Comparison of ENCODE assay signal across 13 cellular contexts in genomic region chr11:69879734-69880005, GRCh38.
DNase-seq lines count a peak whose midpoint lies in the region; ATAC-seq, FAIRE-seq and TF ChIP-seq lines count a peak whose summit lies in the region.
"Had no signal": no experiment of that assay in that cellular context is flagged by ENCODE, and none has a peak within 500 bp of the region (broad histone marks: within the 10 kb centered on the region; RNA-seq: fewer than 3 reads in every experiment).

No MANE protein-coding gene starts in this region.

- peaks cover 17% of the 10 kb centered on the region for H3K27me3 Mint-ChIP-seq in H9 (ENCODE audit: low read depth)

- H2BK5ac ChIP-seq in neuronal stem cell (ENCODE audit: low read length): no peak overlapping the region
- H2BK5ac ChIP-seq in H9 (ENCODE audit: insufficient read length, low read length): no peak overlapping the region

- H3K4me1 ChIP-seq in kidney (ENCODE audit: control insufficient read depth in 1 of 2, insufficient read depth in 1 of 2, low read depth in 1 of 2, low read length in 2 of 2): peaks cover 0 to 2% of the 10 kb centered on the region in 2 donors
- peaks cover 0 to 11% of the 10 kb centered on the region in 2 donors for H3K4me1 ChIP-seq in neuronal stem cell (ENCODE audit: control insufficient read depth in 2 of 2, insufficient read depth in 1 of 2, low read depth in 1 of 2, low read length in 2 of 2)
- H3K4me1 ChIP-seq in H9 (ENCODE audit: insufficient read depth, low read length): no peaks in the 10 kb centered on the region

- intact Hi-C loops in left cardiac atrium (cut with DNase I): no loop called here
- intact Hi-C loops in Right ventricle myocardium superior (cut with DNase I): loop anchor here (5.0 kb wide), 1 partner anchor 177 kb away; the partner anchor contains the start of gene FGF19
- intact Hi-C loops in kidney (cut with DNase I): no loop called here

- no peaks in the 10 kb centered on the region for H3K79me2 ChIP-seq in H9 (ENCODE audit: insufficient read depth, low read length)

- no peak overlapping the region for H3K4me3 Mint-ChIP-seq in H9
- H3K4me3 Mint-ChIP-seq: B cell; CD4-positive, alpha-beta T cell had no signal

- H3K23ac ChIP-seq in neuronal stem cell (ENCODE audit: low read depth, low read length, poor library complexity) (no peak overlapping the region), H9 (ENCODE audit: insufficient read length, low read depth, low read length) (no peak overlapping the region)

- no peak overlapping the region; a peak in 1 of 7 replicates for H3K27ac Mint-ChIP-seq in H9
- H3K27ac Mint-ChIP-seq: B cell; CD4-positive, alpha-beta T cell had no signal

- no peaks in the 10 kb centered on the region for H3K9me3 ChIP-seq in kidney (ENCODE audit: control insufficient read depth in 1 of 2, low read length in 2 of 2)
- H3K9me3 ChIP-seq in neuronal stem cell (replicated peaks in 1 of 2; ENCODE audit: control insufficient read depth in 2 of 2, insufficient read depth in 1 of 2, low read depth in 1 of 2, low read length in 2 of 2): peaks cover 0 to 2% of the 10 kb centered on the region in 2 donors
- no peaks in the 10 kb centered on the region for H3K9me3 ChIP-seq in H9 (ENCODE audit: control insufficient read depth, low read depth, low read length)

- no peak overlapping the region for H4K5ac ChIP-seq in H9 (ENCODE audit: insufficient read length, low read depth, low read length)

- H4K8ac ChIP-seq in neuronal stem cell (ENCODE audit: low read depth, low read length) (no peak overlapping the region), H9 (replicated peaks; ENCODE audit: insufficient read length, low read depth, low read length) (no peak overlapping the region)

- H2AFZ ChIP-seq in neuronal stem cell (ENCODE audit: low read length) (no peak overlapping the region), H9 (ENCODE audit: low read length) (no peak overlapping the region)

- H3K9me3 Mint-ChIP-seq in H9: no peaks in the 10 kb centered on the region
- H3K9me3 Mint-ChIP-seq: CD4-positive, alpha-beta T cell had no signal

- H3K27me3 ChIP-seq in neuronal stem cell (ENCODE audit: control insufficient read depth in 3 of 3, insufficient read depth in 3 of 3, low read depth in 1 of 3, low read length in 3 of 3) (peaks cover 0 to 3% (median 3%) of the 10 kb centered on the region in 3 experiments), H7 (ENCODE audit: control insufficient read depth, insufficient read depth, low read length) (no peaks in the 10 kb centered on the region; the same call in 1 of the 2 replicates), H9 (ENCODE audit: insufficient read depth, low read length) (no peaks in the 10 kb centered on the region)

- H3K23me2 ChIP-seq in H9 (ENCODE audit: insufficient read length, low read depth, low read length, poor library complexity, severe bottlenecking): no peaks in the 10 kb centered on the region

- H3K9ac ChIP-seq in kidney (ENCODE audit: low read length in 2 of 2): no peak overlapping the region
- no peak overlapping the region for H3K9ac ChIP-seq in neuronal stem cell (ENCODE audit: low read depth, low read length, poor library complexity)
- no peak overlapping the region for H3K9ac ChIP-seq in H9 (ENCODE audit: extremely low read depth, insufficient read length, low read length)

- peak overlapping the region; percentile 16 for H2BK15ac ChIP-seq in neuronal stem cell (ENCODE audit: low read length)
- H2BK15ac ChIP-seq in H9 (ENCODE audit: low read depth, low read length): no peak overlapping the region

- H3K4me3 ChIP-seq in kidney (ENCODE audit: low read length in 2 of 2) (no peak overlapping the region), neuronal stem cell (ENCODE audit: low read length in 2 of 2) (no peak overlapping the region), H7 (ENCODE audit: insufficient read depth, low read depth, low read length) (no peak overlapping the region)

- H3K56ac ChIP-seq in H9 (ENCODE audit: insufficient read length, low read depth, low read length): no peak overlapping the region

- H3K4me2 ChIP-seq in neuronal stem cell (ENCODE audit: insufficient read depth, low read length, poor library complexity, severe bottlenecking) (no peak overlapping the region), H9 (ENCODE audit: insufficient read depth, insufficient read length, low read length) (no peak overlapping the region)

- DNase-seq in left cardiac atrium: peak; percentile 7
- no peak for DNase-seq in Right ventricle myocardium superior
- DNase-seq in kidney: peak; percentile 30
- no peak for DNase-seq in neuronal stem cell (ENCODE audit: low spot score)
- DNase-seq in activated CD4-positive, alpha-beta T cell treated with anti-CD3 and anti-CD28 coated beads for 1 hour: no peak
- DNase-seq in H7: no peak
- no peak for DNase-seq in H9
- DNase-seq: C1 segment of cervical spinal cord, Calu3, DMS 273 treated with DMSO at 0.1 percent for 48 hours had no signal

- H2AK5ac ChIP-seq in neuronal stem cell (ENCODE audit: low read depth, low read length) (peak overlapping the region; percentile 83), H9 (ENCODE audit: insufficient read length, low read length) (no peak overlapping the region)

- ATAC-seq in left cardiac atrium (no peak), Right ventricle myocardium superior (ENCODE audit: poor library complexity) (no peak)

- no peak overlapping the region for H4K91ac ChIP-seq in neuronal stem cell (ENCODE audit: low read depth, low read length, poor library complexity)
- H4K91ac ChIP-seq in H9 (ENCODE audit: insufficient read length, low read depth, low read length): no peak overlapping the region

- no peaks in the 10 kb centered on the region; a peak in 2 of 7 replicates for H3K36me3 Mint-ChIP-seq in H9 (ENCODE audit: insufficient read depth in 1 of 3, low read depth in 3 of 3)

- no peak overlapping the region for H3K14ac ChIP-seq in neuronal stem cell (ENCODE audit: low read length)
- H3K14ac ChIP-seq in H9 (ENCODE audit: insufficient read depth, low read length): no peak overlapping the region

- H3K36me3 ChIP-seq in kidney (ENCODE audit: control insufficient read depth in 1 of 2, insufficient read depth in 2 of 2, low read length in 2 of 2) (no peaks in the 10 kb centered on the region), neuronal stem cell (replicated peaks in 1 of 2; ENCODE audit: control insufficient read depth in 2 of 2, insufficient read depth in 2 of 2, low read length in 2 of 2) (no peaks in the 10 kb centered on the region), H7 (replicated peaks; ENCODE audit: control insufficient read depth, insufficient read depth, low read length) (no peaks in the 10 kb centered on the region)

- peak overlapping the region; percentile 56 for H3K18ac ChIP-seq in neuronal stem cell (ENCODE audit: low read length)
- no peak overlapping the region for H3K18ac ChIP-seq in H9 (ENCODE audit: insufficient read length, low read depth, low read length)

- no peak overlapping the region for H3K27ac ChIP-seq in kidney (ENCODE audit: low read depth in 2 of 2, low read length in 2 of 2)
- H3K27ac ChIP-seq in neuronal stem cell (replicated peaks; ENCODE audit: low read length): no peak overlapping the region
- no peak overlapping the region for H3K27ac ChIP-seq in H9 (ENCODE audit: insufficient read length, low read depth, low read length)

- TF ChIP-seq CTCF in kidney (IDR thresholded peaks at IDR 0.05; ENCODE audit: borderline replicate concordance, extremely low read depth, insufficient read depth) (no peak), H9 (conservative IDR thresholded peaks at IDR 0.05) (no peak)

- H4K20me1 ChIP-seq in H9 (ENCODE audit: control insufficient read depth, insufficient read depth, insufficient read length): no peaks in the 10 kb centered on the region

- no peak for FAIRE-seq in kidney (lab: Jason Lieb, UNC)
- FAIRE-seq: A204.1 had no signal

- H2BK120ac ChIP-seq in neuronal stem cell (ENCODE audit: low read depth, low read length): no peak overlapping the region
- H2BK120ac ChIP-seq in H9 (ENCODE audit: low read depth, low read length, poor library complexity, severe bottlenecking): no peak overlapping the region

- no peak overlapping the region for H3T11ph ChIP-seq in H9 (ENCODE audit: low read length)

- WGBS in neuronal stem cell (ENCODE audit: extremely low coverage in 2 of 2, insufficient read length in 2 of 2, insufficient replicate concordance in 1 of 2), 2 donors: no CpG with 5 or more reads among the region's 5 CpGs
- whole genome bisulfite sequencing in H9 (ENCODE audit: extremely low coverage, insufficient read length, low lambda C conversion rate): no CpG with 5 or more reads among the region's 5 CpGs

- no peak overlapping the region for H2BK20ac ChIP-seq in H9 (ENCODE audit: low read depth, low read length, poor library complexity, severe bottlenecking)

- H3K4ac ChIP-seq in neuronal stem cell (ENCODE audit: low read length) (peak overlapping the region; percentile 86), H9 (ENCODE audit: low read depth, low read length) (no peak overlapping the region)

- H3K4me1 Mint-ChIP-seq in H9: peaks cover 4% of the 10 kb centered on the region in 2 experiments; a peak in 3 of 4 replicates
- H3K4me1 Mint-ChIP-seq: B cell had no signal

- H2BK12ac ChIP-seq in neuronal stem cell (ENCODE audit: low read length) (no peak overlapping the region), H9 (ENCODE audit: insufficient read length, low read depth, low read length) (no peak overlapping the region)

- H3K79me1 ChIP-seq in neuronal stem cell (ENCODE audit: low read depth, low read length) (no peaks in the 10 kb centered on the region), H9 (ENCODE audit: insufficient read depth, low read depth, low read length, poor library complexity, severe bottlenecking) (no peaks in the 10 kb centered on the region)

Comparison
In these comparisons a context has a peak if more than half of its experiments do, and no peak if none do; other contexts are left out.
1. DNase-seq: peak in left cardiac atrium (single experiment) and kidney (single experiment); none in Right ventricle myocardium superior (single experiment), neuronal stem cell (single experiment), activated CD4-positive, alpha-beta T cell treated with anti-CD3 and anti-CD28 coated beads for 1 hour (single experiment), H7 (single experiment) and H9 (single experiment).